ENCODE assay signal across 35 cellular contexts in genomic region chr17:20111538-20111937, GRCh38.
DNase-seq lines count a peak whose midpoint lies in the region; ATAC-seq and TF ChIP-seq lines count a peak whose summit lies in the region.
"Had no signal": no experiment of that assay in that cellular context is flagged by ENCODE, and none has a peak within 500 bp of the region (broad histone marks: within the 10 kb centered on the region; RNA-seq: fewer than 3 reads in every experiment).

No MANE protein-coding gene starts in this region.

- H3K4me1 ChIP-seq in HEK293 (ENCODE audit: control insufficient read depth, insufficient read depth, low read length) = no peaks in the 10 kb centered on the region
- no peaks in the 10 kb centered on the region for H3K4me1 ChIP-seq in neuronal stem cell (ENCODE audit: control insufficient read depth in 2 of 2, insufficient read depth in 1 of 2, low read depth in 1 of 2, low read length in 2 of 2)
- no peaks in the 10 kb centered on the region for H3K4me1 ChIP-seq in thyroid gland
- H3K4me1 ChIP-seq: BE2C, BLaER1, Caco-2 had no signal

- H3K27me3 Mint-ChIP-seq in activated naive CD4-positive, alpha-beta T cell treated with anti-CD3 and anti-CD28 coated beads, Interleukin-2, amount 50 U/mL, for 24 hours = no peaks in the 10 kb centered on the region
- H3K27me3 Mint-ChIP-seq: CD4-positive, alpha-beta memory T cell had no signal

- no peak overlapping the region for H3K27ac ChIP-seq in HEK293 (ENCODE audit: extremely low read depth, low read depth, low read length)
- H3K27ac ChIP-seq in neuronal stem cell (replicated peaks; ENCODE audit: low read length) = no peak overlapping the region
- H3K27ac ChIP-seq in thyroid gland = no peak overlapping the region
- H3K27ac ChIP-seq: 22Rv1; A549; BLaER1; BLaER1 treated with 17β-estradiol and CSF1 and Interleukin-3, amounts not matched to agents 10 nM and 100 nM; C4-2B had no signal

- CTCF ChIA-PET in HEK293 (lab: Yijun Ruan, JAX) = interaction anchor here (1.0 kb wide), 1 partner anchor 99 kb away, joined by 4 read pairs; no protein-coding TSS in a partner anchor

- TF ChIP-seq CTCF in HEK293 (tag by site-specific recombination; IDR thresholded peaks at IDR 0.05) (no peak), thyroid gland (IDR thresholded peaks at IDR 0.05) (no peak)

- no peak overlapping the region for H3K4me3 Mint-ChIP-seq in activated naive CD4-positive, alpha-beta T cell treated with anti-CD3 and anti-CD28 coated beads, Interleukin-2, amount 50 U/mL, for 24 hours
- H3K4me3 Mint-ChIP-seq in stimulated activated effector memory CD8-positive, alpha-beta T cell treated with anti-CD3 and anti-CD28 coated beads, Interleukin-12 subunit alpha, Interleukin-12 subunit beta, amount 100 ng/mL, for 72 hours = no peak overlapping the region
- H3K4me3 Mint-ChIP-seq: B cell; CD14-positive monocyte; CD4-positive, alpha-beta T cell; CD4-positive, CD25-positive, alpha-beta regulatory T cell; CD8-positive, alpha-beta memory T cell; CD8-positive, alpha-beta T cell had no signal

- no peak overlapping the region for H3K4ac ChIP-seq in neuronal stem cell (ENCODE audit: low read length)

- no CpG with 5 or more reads among the region's 10 CpGs for WGBS in neuronal stem cell (ENCODE audit: extremely low coverage in 2 of 2, insufficient read length in 2 of 2, insufficient replicate concordance in 1 of 2), 2 donors
- WGBS in thyroid gland, 2 donors = 90 to 91% methylated on average over 10 of the region's 10 CpGs

- H3K9ac ChIP-seq in neuronal stem cell (ENCODE audit: low read depth, low read length, poor library complexity) = no peak overlapping the region
- H3K9ac ChIP-seq: BLaER1; BLaER1 treated with 17β-estradiol and CSF1 and Interleukin-3, amounts not matched to agents 10 nM and 100 nM had no signal

- H4K91ac ChIP-seq in neuronal stem cell (ENCODE audit: low read depth, low read length, poor library complexity) = no peak overlapping the region

- no peak for DNase-seq in activated naive CD4-positive, alpha-beta T cell treated with anti-CD3 and anti-CD28 coated beads, Interleukin-2, amount 50 U/mL, for 72 hours (ENCODE audit: low spot score in 2 of 2)
- DNase-seq in neuronal stem cell (ENCODE audit: low spot score) (no peak), thyroid gland (no peak)
- no peak for DNase-seq in stimulated activated effector memory CD8-positive, alpha-beta T cell treated with anti-CD3 and anti-CD28 coated beads, Interleukin-12 subunit alpha, Interleukin-12 subunit beta, amount 100 ng/mL, for 72 hours (ENCODE audit: low spot score in 2 of 2)
- no peak for DNase-seq in activated CD4-positive, alpha-beta T cell treated with anti-CD3 and anti-CD28 coated beads for 1 hour
- no peak for DNase-seq in activated CD4-positive, alpha-beta T cell treated with anti-CD3 and anti-CD28 coated beads for 48 hours
- DNase-seq: 8988T; ACHN; AML-193; BE2C; C1 segment of cervical spinal cord; Caco-2; Calu3; CD4-positive, alpha-beta memory T cell; CD4-positive, alpha-beta T cell; CD4-positive, CD25-positive, alpha-beta regulatory T cell; CD8-positive, alpha-beta memory T cell; CD8-positive, alpha-beta T cell; COR-L47; DMS 273 treated with DMSO at 0.1 percent for 48 hours; DMS153; DMS53; DMS79; DMS79 treated with DMSO at 0.1 percent for 48 hours; DND-41; EL had no signal

- H3K4me3 ChIP-seq in HEK293 (ENCODE audit: low read depth, low read length) (no peak overlapping the region), neuronal stem cell (ENCODE audit: low read length in 2 of 2) (no peak overlapping the region), thyroid gland (replicated peaks in 1 of 3) (no peak overlapping the region)
- H3K4me3 ChIP-seq: A549; BLaER1; BLaER1 treated with 17β-estradiol and CSF1 and Interleukin-3, amounts not matched to agents 10 nM and 100 nM had no signal

- H2BK15ac ChIP-seq in neuronal stem cell (ENCODE audit: low read length) = no peak overlapping the region

- no peak for ATAC-seq in activated naive CD4-positive, alpha-beta T cell treated with anti-CD3 and anti-CD28 coated beads, Interleukin-2, amount 50 U/mL, for 72 hours
- no peak for ATAC-seq in stimulated activated effector memory CD8-positive, alpha-beta T cell treated with anti-CD3 and anti-CD28 coated beads, Interleukin-12 subunit alpha, Interleukin-12 subunit beta, amount 100 ng/mL, for 72 hours
- ATAC-seq: A549; CD8-positive, alpha-beta T cell had no signal

- H2AFZ ChIP-seq in neuronal stem cell (ENCODE audit: low read length) = no peak overlapping the region

- no peaks in the 10 kb centered on the region for H3K36me3 Mint-ChIP-seq in activated naive CD4-positive, alpha-beta T cell treated with anti-CD3 and anti-CD28 coated beads, Interleukin-2, amount 50 U/mL, for 24 hours
- no peaks in the 10 kb centered on the region for H3K36me3 Mint-ChIP-seq in activated naive CD4-positive, alpha-beta T cell treated with anti-CD3 and anti-CD28 coated beads, Interleukin-2, amount 50 U/mL, for 72 hours
- H3K36me3 Mint-ChIP-seq in stimulated activated effector memory CD8-positive, alpha-beta T cell treated with anti-CD3 and anti-CD28 coated beads, Interleukin-12 subunit alpha, Interleukin-12 subunit beta, amount 100 ng/mL, for 72 hours = no peaks in the 10 kb centered on the region
- H3K36me3 Mint-ChIP-seq: CD4-positive, alpha-beta memory T cell; CD4-positive, CD25-positive, alpha-beta regulatory T cell; CD8-positive, alpha-beta T cell had no signal

- peak overlapping the region; percentile 26 for H3K27ac Mint-ChIP-seq in activated naive CD4-positive, alpha-beta T cell treated with anti-CD3 and anti-CD28 coated beads, Interleukin-2, amount 50 U/mL, for 24 hours
- H3K27ac Mint-ChIP-seq in activated naive CD4-positive, alpha-beta T cell treated with anti-CD3 and anti-CD28 coated beads, Interleukin-2, amount 50 U/mL, for 72 hours = no peak overlapping the region
- H3K27ac Mint-ChIP-seq in stimulated activated effector memory CD8-positive, alpha-beta T cell treated with anti-CD3 and anti-CD28 coated beads, Interleukin-12 subunit alpha, Interleukin-12 subunit beta, amount 100 ng/mL, for 72 hours = peak overlapping the region; percentile 52
- H3K27ac Mint-ChIP-seq: B cell; CD4-positive, alpha-beta memory T cell; CD4-positive, alpha-beta T cell; CD4-positive, CD25-positive, alpha-beta regulatory T cell; CD8-positive, alpha-beta memory T cell; CD8-positive, alpha-beta T cell had no signal

- no peak overlapping the region for H3K14ac ChIP-seq in neuronal stem cell (ENCODE audit: low read length)

- H3K36me3 ChIP-seq in HEK293 (ENCODE audit: control insufficient read depth in 2 of 2, insufficient read depth in 1 of 2, low read length in 2 of 2) (peaks cover 0 to 6% of the 10 kb centered on the region in 2 experiments; a peak in 2 of 3 replicates), neuronal stem cell (replicated peaks in 1 of 2; ENCODE audit: control insufficient read depth in 2 of 2, insufficient read depth in 2 of 2, low read length in 2 of 2) (no peaks in the 10 kb centered on the region), thyroid gland (no peaks in the 10 kb centered on the region)
- H3K36me3 ChIP-seq: BE2C had no signal

- H3K9me3 Mint-ChIP-seq in activated naive CD4-positive, alpha-beta T cell treated with anti-CD3 and anti-CD28 coated beads, Interleukin-2, amount 50 U/mL, for 24 hours = no peaks in the 10 kb centered on the region
- H3K9me3 Mint-ChIP-seq in activated naive CD4-positive, alpha-beta T cell treated with anti-CD3 and anti-CD28 coated beads, Interleukin-2, amount 50 U/mL, for 72 hours = no peaks in the 10 kb centered on the region
- H3K9me3 Mint-ChIP-seq in stimulated activated effector memory CD8-positive, alpha-beta T cell treated with anti-CD3 and anti-CD28 coated beads, Interleukin-12 subunit alpha, Interleukin-12 subunit beta, amount 100 ng/mL, for 72 hours = no peaks in the 10 kb centered on the region
- H3K9me3 Mint-ChIP-seq: CD14-positive monocyte; CD4-positive, alpha-beta memory T cell; CD4-positive, alpha-beta T cell; CD8-positive, alpha-beta memory T cell; CD8-positive, alpha-beta T cell had no signal

- no peak overlapping the region for H2BK12ac ChIP-seq in neuronal stem cell (ENCODE audit: low read length)

- no peak overlapping the region for H2AK5ac ChIP-seq in neuronal stem cell (ENCODE audit: low read depth, low read length)

- H2BK5ac ChIP-seq in neuronal stem cell (ENCODE audit: low read length) = no peak overlapping the region

- no peak overlapping the region for H2BK120ac ChIP-seq in neuronal stem cell (ENCODE audit: low read depth, low read length)

- H3K4me2 ChIP-seq in neuronal stem cell (ENCODE audit: insufficient read depth, low read length, poor library complexity, severe bottlenecking) = no peak overlapping the region
- H3K4me2 ChIP-seq: A549; BLaER1; BLaER1 treated with 17β-estradiol and CSF1 and Interleukin-3, amounts not matched to agents 10 nM and 100 nM had no signal

- intact Hi-C loops in thyroid gland (cut with DNase I) = no loop called here

- peak overlapping the region; percentile 54 for H4K8ac ChIP-seq in neuronal stem cell (ENCODE audit: low read depth, low read length)

- no peaks in the 10 kb centered on the region for H3K79me1 ChIP-seq in neuronal stem cell (ENCODE audit: low read depth, low read length)

- POLR2A ChIA-PET in HEK293 (lab: Yijun Ruan, JAX) = no interaction called here

- no peak for TF ChIP-seq POLR2A in thyroid gland (IDR thresholded peaks at IDR 0.05)

- H3K9me3 ChIP-seq in HEK293 (ENCODE audit: control insufficient read depth, insufficient read depth, low read depth, low read length) (no peaks in the 10 kb centered on the region), neuronal stem cell (replicated peaks in 1 of 2; ENCODE audit: control insufficient read depth in 2 of 2, insufficient read depth in 1 of 2, low read depth in 1 of 2, low read length in 2 of 2) (no peaks in the 10 kb centered on the region), thyroid gland (no peaks in the 10 kb centered on the region)
- H3K9me3 ChIP-seq: A549, BE2C, Caco-2 had no signal

- peaks cover 0 to 14% (median 0%) of the 10 kb centered on the region in 3 experiments for H3K27me3 ChIP-seq in neuronal stem cell (ENCODE audit: control insufficient read depth in 3 of 3, insufficient read depth in 3 of 3, low read depth in 1 of 3, low read length in 3 of 3)
- H3K27me3 ChIP-seq in thyroid gland = no peaks in the 10 kb centered on the region
- H3K27me3 ChIP-seq: BE2C; BLaER1; BLaER1 treated with 17β-estradiol and CSF1 and Interleukin-3, amounts not matched to agents 10 nM and 100 nM had no signal

- no peak overlapping the region for H3K18ac ChIP-seq in neuronal stem cell (ENCODE audit: low read length)

- H3K23ac ChIP-seq in neuronal stem cell (ENCODE audit: low read depth, low read length, poor library complexity) = no peak overlapping the region

- no peaks in the 10 kb centered on the region for H3K4me1 Mint-ChIP-seq in activated naive CD4-positive, alpha-beta T cell treated with anti-CD3 and anti-CD28 coated beads, Interleukin-2, amount 50 U/mL, for 24 hours
- H3K4me1 Mint-ChIP-seq in stimulated activated effector memory CD8-positive, alpha-beta T cell treated with anti-CD3 and anti-CD28 coated beads, Interleukin-12 subunit alpha, Interleukin-12 subunit beta, amount 100 ng/mL, for 72 hours = no peaks in the 10 kb centered on the region
- H3K4me1 Mint-ChIP-seq: B cell; CD14-positive monocyte; CD4-positive, alpha-beta memory T cell; CD4-positive, CD25-positive, alpha-beta regulatory T cell; CD8-positive, alpha-beta memory T cell had no signal

TF ChIP-seq in HEK293, 187 proteins besides CTCF, POLR2A, EP300 and RAD21 (continues in another document):
- peak; percentile 60 for TF ChIP-seq EGR2 (tag by site-specific recombination; IDR thresholded peaks at IDR 0.05; ENCODE audit: low read depth)

Comparison
In these comparisons a context has a peak if more than half of its experiments do, and no peak if none do; other contexts are left out.
1. H3K27ac Mint-ChIP-seq: peak in activated naive CD4-positive, alpha-beta T cell treated with anti-CD3 and anti-CD28 coated beads, Interleukin-2, amount 50 U/mL, for 24 hours (single experiment) and stimulated activated effector memory CD8-positive, alpha-beta T cell treated with anti-CD3 and anti-CD28 coated beads, Interleukin-12 subunit alpha, Interleukin-12 subunit beta, amount 100 ng/mL, for 72 hours (single experiment); none in activated naive CD4-positive, alpha-beta T cell treated with anti-CD3 and anti-CD28 coated beads, Interleukin-2, amount 50 U/mL, for 72 hours (0 of 2).